Comparison of ENCODE assay signal across 10 cellular contexts in the genomic region with DNA sequence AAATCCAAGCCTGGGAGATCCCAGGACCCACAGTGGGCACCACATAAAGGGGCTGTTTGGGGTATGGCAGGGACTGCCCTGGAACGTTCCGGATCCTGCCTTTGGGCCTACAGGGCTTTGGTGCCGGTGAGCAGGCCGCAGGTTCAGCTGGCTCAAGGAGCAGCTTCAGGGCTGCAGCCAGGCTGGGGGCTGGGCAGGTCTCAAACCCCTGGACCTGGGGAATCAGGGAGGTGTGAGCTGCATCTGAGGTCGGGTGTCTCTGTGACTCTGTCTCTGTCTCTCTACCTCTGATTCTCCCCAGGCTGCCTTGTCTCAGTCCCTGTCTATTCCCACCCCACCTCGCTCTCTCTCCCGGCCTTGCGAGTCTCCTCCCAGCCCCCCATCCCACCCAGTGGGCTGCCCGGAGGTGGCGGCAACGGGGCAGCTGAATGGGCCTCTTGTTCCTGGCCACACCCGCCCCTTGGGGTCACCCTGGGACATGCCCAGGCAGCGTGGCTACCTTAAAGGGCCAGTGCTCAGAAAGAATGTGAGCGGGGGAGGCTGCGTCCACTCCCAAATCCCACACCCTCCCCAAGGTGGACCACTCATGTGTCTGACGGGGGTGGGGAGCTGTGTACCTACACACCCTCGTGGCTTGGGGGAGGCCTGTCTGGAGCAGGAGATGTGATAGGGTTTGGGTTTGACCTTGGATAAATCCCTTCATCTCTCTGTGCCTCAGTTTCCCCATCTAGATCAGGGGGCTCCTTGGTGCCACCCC. TPM values are rescaled to one million over a fixed set of nuclear protein-coding genes. Genes with fewer than 3 reads are reported as not detected.
DNase-seq lines count a peak whose midpoint lies in the region; ATAC-seq, FAIRE-seq and TF ChIP-seq lines count a peak whose summit lies in the region.
"Had no signal": no experiment of that assay in that cellular context is flagged by ENCODE, and none has a peak within 500 bp of the region (broad histone marks: within the 10 kb centered on the region; RNA-seq: fewer than 3 reads in every experiment).

No MANE protein-coding gene starts in this region.

- peaks cover 15% of the 10 kb centered on the region for H3K4me1 Mint-ChIP-seq in MCF 10A (ENCODE audit: insufficient read depth, unreplicated experiment)

- peak overlapping the region; percentile 97 for H3K27ac ChIP-seq in layer of hippocampus (ENCODE audit: low read depth, low read length)

- peak overlapping the region; percentile 46 for H3K4me3 ChIP-seq in skeletal muscle satellite cell (ENCODE audit: low read length)

- no peaks in the 10 kb centered on the region for H3K27me3 Mint-ChIP-seq in MCF 10A (ENCODE audit: insufficient read depth, unreplicated experiment)

- H3K27ac Mint-ChIP-seq in MCF 10A (ENCODE audit: low read depth, unreplicated experiment), result peak overlapping the region; percentile 19

- peak overlapping the region; percentile 67 for H3K4me3 Mint-ChIP-seq in MCF 10A (ENCODE audit: unreplicated experiment)

- CTCF ChIA-PET in MCF 10A (lab: Yijun Ruan, JAX), result interaction anchor here (0.6 to 3.1 kb wide), 4 partner anchors 9 to 75 kb away, joined by 3 to 9 read pairs (median 4); no protein-coding TSS in a partner anchor

- H3K27me3 ChIP-seq in layer of hippocampus (ENCODE audit: control insufficient read depth, insufficient read depth, low read length) (no peaks in the 10 kb centered on the region), skeletal muscle satellite cell (ENCODE audit: control insufficient read depth, insufficient read depth, low read length) (no peaks in the 10 kb centered on the region)

- DNase-seq in H54 (ENCODE audit: insufficient read length, low spot score) (peak; percentile 55), MCF 10A (ENCODE audit: unreplicated experiment) (no peak), NCI-H1930 (lab: John Stamatoyannopoulos, UW) (no peak), OCI-M1 (lab: John Stamatoyannopoulos, UW) (no peak)
- DNase-seq: NCI-H2029 treated with DMSO at 0.1 percent for 48 hours had no signal

- no peak for ATAC-seq in HG03442 (IDR thresholded peaks at IDR 0.05; ENCODE audit: unreplicated experiment)
- ATAC-seq in HG03378 (IDR thresholded peaks at IDR 0.05; ENCODE audit: unreplicated experiment), result no peak

- H3K4me2 ChIP-seq in skeletal muscle satellite cell (ENCODE audit: low read length), result peak overlapping the region; percentile 58

- BruUV-seq in MCF 10A (replicated peaks; lab: Mats Ljungman, UMichigan), result no TSS peak

- POLR2A ChIA-PET in MCF 10A (lab: Yijun Ruan, JAX), result interaction anchor here (0.6 to 2.9 kb wide), 3 partner anchors 9 to 32 kb away, joined by 3 to 12 read pairs (median 3); no protein-coding TSS in a partner anchor

- FAIRE-seq in H54 (lab: Jason Lieb, UNC), result no peak
- FAIRE-seq: TTC549 had no signal

- H3K9me3 ChIP-seq in skeletal muscle satellite cell (replicated peaks; ENCODE audit: low read length), result no peaks in the 10 kb centered on the region

- peaks cover 31% of the 10 kb centered on the region for H3K4me1 ChIP-seq in skeletal muscle satellite cell (ENCODE audit: control insufficient read depth, insufficient read depth, low read length)

- H3K9ac ChIP-seq in skeletal muscle satellite cell (ENCODE audit: low read depth, low read length), result peak overlapping the region; percentile 34

- peaks cover 20% of the 10 kb centered on the region for H3K36me3 ChIP-seq in skeletal muscle satellite cell (ENCODE audit: insufficient read depth, low read length)

- intact Hi-C loops in MCF 10A (cut with micrococcal nuclease), result no loop called here

- no peak for TF ChIP-seq CTCF in MCF 10A (IDR thresholded peaks at IDR 0.05; ENCODE audit: unreplicated experiment)

- TF ChIP-seq POLR2A in H54 (IDR thresholded peaks at IDR 0.05; ENCODE audit: low read depth, low read length), result no peak

- peaks cover 56% of the 10 kb centered on the region for H3K36me3 Mint-ChIP-seq in MCF 10A (ENCODE audit: insufficient read depth, unreplicated experiment)

- H3K9me3 Mint-ChIP-seq in MCF 10A (ENCODE audit: unreplicated experiment), result no peaks in the 10 kb centered on the region

RNA-seq across cellular contexts. Expression of gene NFIC, which starts 31.1 kb away (rescaled TPM):
- 83.4 and 85.5 TPM in 2 replicates for total RNA-seq in MCF 10A (2022)
- total RNA-seq in skeletal muscle satellite cell (2012; rRNA removed), result 72.1 and 73.3 TPM in 2 replicates
